Comparison of ENCODE assay signal across 1 cellular context in genomic region chr7:82506702-82507101, GRCh38.
TF ChIP-seq lines count a peak whose summit lies in the region.

No MANE protein-coding gene starts in this region.

TF ChIP-seq in GM23338, 12 proteins besides CTCF, POLR2A, EP300 and RAD21 (continued from another document):
- TF ChIP-seq ZNF462 (CRISPR knock-in tag; IDR thresholded peaks at IDR 0.05): no peak
- no peak for TF ChIP-seq NANOG (IDR thresholded peaks at IDR 0.05; ENCODE audit: borderline replicate concordance)
- no peak for TF ChIP-seq POLR2AphosphoS5 (IDR thresholded peaks at IDR 0.05; ENCODE audit: low read depth)
- TF ChIP-seq CREB1 (CRISPR knock-in tag; IDR thresholded peaks at IDR 0.05; ENCODE audit: low read depth): no peak
